8 cellular contexts compared by ENCODE assay signal in the genomic region with DNA sequence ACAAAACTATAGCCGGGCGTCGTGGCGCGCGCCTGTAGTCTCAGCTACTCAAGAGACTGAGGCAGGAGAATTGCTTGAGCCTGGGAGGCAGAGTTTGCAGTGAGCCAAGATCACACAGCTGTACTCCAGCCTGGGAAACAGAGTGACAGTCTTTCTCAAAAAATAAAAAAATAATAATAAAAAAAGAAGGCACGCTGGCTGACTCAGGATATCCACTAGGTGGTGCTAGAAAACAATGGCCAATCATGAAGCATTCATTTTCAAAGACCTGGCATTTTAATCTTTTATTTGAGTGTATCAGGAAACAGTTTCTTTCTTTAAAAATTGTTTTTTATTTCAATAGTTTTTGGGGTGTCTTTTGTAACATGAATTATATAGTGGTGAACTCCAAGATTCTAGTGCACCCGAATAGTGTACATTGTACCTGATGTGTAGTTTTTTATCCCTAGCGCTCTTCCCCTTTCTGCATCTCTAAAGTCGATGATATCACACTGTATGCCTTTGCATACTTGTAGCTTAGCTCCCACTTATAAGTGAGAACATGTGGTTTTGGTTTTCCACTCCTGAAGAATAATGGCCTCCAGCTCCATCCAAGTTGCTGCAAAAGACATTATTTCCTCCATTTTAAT.
DNase-seq lines count a peak whose midpoint lies in the region; ATAC-seq and TF ChIP-seq lines count a peak whose summit lies in the region.

No MANE protein-coding gene starts in this region.

- peak in 1 of 4 donors; percentile 41 for ATAC-seq in psoas muscle
- ATAC-seq in HG03520 (IDR thresholded peaks at IDR 0.05; ENCODE audit: unreplicated experiment) = no peak
- no peak for ATAC-seq in GM18502 (IDR thresholded peaks at IDR 0.05; ENCODE audit: poor library complexity, unreplicated experiment)

- H3K4me1 ChIP-seq in OCI-LY1 (ENCODE audit: insufficient read depth, low read length, severe bottlenecking) (no peaks in the 10 kb centered on the region), psoas muscle (no peaks in the 10 kb centered on the region)

- peak; percentile 28 for DNase-seq in 8988T
- peak; percentile 81 for DNase-seq in GM03348 (ENCODE audit: low spot score)
- no peak for DNase-seq in epithelial cell of proximal tubule (ENCODE audit: low read depth)
- no peak for DNase-seq in psoas muscle
- no peak for DNase-seq in ecto neural progenitor cell (ENCODE audit: low spot score)

- H3K9ac ChIP-seq in OCI-LY1 (ENCODE audit: low read length) = no peak overlapping the region

- 76 to 79% (median 78%) methylated on average over 10 of the region's 10 CpGs for WGBS in psoas muscle, 3 donors

- H3K9me3 ChIP-seq in OCI-LY1 (ENCODE audit: low read length) (no peaks in the 10 kb centered on the region), psoas muscle (no peaks in the 10 kb centered on the region)

- H3K36me3 ChIP-seq in OCI-LY1 (ENCODE audit: insufficient read depth, low read length) (no peaks in the 10 kb centered on the region), psoas muscle (ENCODE audit: insufficient read depth in 1 of 2, low read depth in 1 of 2) (no peaks in the 10 kb centered on the region)

- H3K79me2 ChIP-seq in OCI-LY1 (ENCODE audit: insufficient read depth, low read length) = no peaks in the 10 kb centered on the region

- H3K27me3 ChIP-seq in OCI-LY1 (ENCODE audit: insufficient read depth, low read length) = no peaks in the 10 kb centered on the region
- H3K27me3 ChIP-seq in psoas muscle (ENCODE audit: insufficient read depth in 3 of 3, low read length in 2 of 3) = no peaks in the 10 kb centered on the region

- TF ChIP-seq CTCF in OCI-LY1 (IDR thresholded peaks at IDR 0.05; ENCODE audit: low read length) = peak; percentile 50
- peak; percentile 85 for TF ChIP-seq CTCF in epithelial cell of proximal tubule (conservative IDR thresholded peaks at IDR 0.05; ENCODE audit: low read depth, low read length)
- TF ChIP-seq CTCF in psoas muscle (IDR thresholded peaks at IDR 0.05) = peak; percentile 66

- H3K4me3 ChIP-seq in OCI-LY1 (ENCODE audit: low read depth, low read length, poor library complexity, severe bottlenecking) = no peak overlapping the region
- H3K4me3 ChIP-seq in epithelial cell of proximal tubule (ENCODE audit: low read depth, low read length) = no peak overlapping the region
- no peak overlapping the region for H3K4me3 ChIP-seq in psoas muscle

- no peak overlapping the region for H2AFZ ChIP-seq in OCI-LY1 (ENCODE audit: low read length)

- no peaks in the 10 kb centered on the region for H3K9me2 ChIP-seq in OCI-LY1 (ENCODE audit: low read depth, low read length)

- intact Hi-C loops in psoas muscle (cut with DNase I) = no loop called here

- no peaks in the 10 kb centered on the region for H3F3A ChIP-seq in OCI-LY1 (ENCODE audit: insufficient read depth, low read length)

- H3K27ac ChIP-seq in OCI-LY1 (ENCODE audit: low read depth, low read length, poor library complexity, severe bottlenecking) (no peak overlapping the region), psoas muscle (no peak overlapping the region)

- H3K4me2 ChIP-seq in OCI-LY1 (ENCODE audit: low read length) = no peak overlapping the region

- H4K20me1 ChIP-seq in OCI-LY1 (ENCODE audit: insufficient read depth, low read length) = no peaks in the 10 kb centered on the region

Comparison
In these comparisons a context has a peak if more than half of its experiments do, and no peak if none do; other contexts are left out.
1. DNase-seq: peak in 8988T (single experiment) and GM03348 (single experiment); none in epithelial cell of proximal tubule (single experiment), psoas muscle (0 of 2) and ecto neural progenitor cell (single experiment).
2. Peak in every context shown above with its lines, with median percentiles within 50 percentile points of each other: CTCF ChIP-seq.